ENCODE assay signal across 8 cellular contexts in genomic region chr16:75244844-75245758, GRCh38. TPM values are rescaled to one million over a fixed set of nuclear protein-coding genes. Genes with fewer than 3 reads are reported as not detected.
A peak's percentile ranks its signal among the peaks of the same experiment; 100 is the strongest.
DNase-seq lines count a peak whose midpoint lies in the region; ATAC-seq and TF ChIP-seq lines count a peak whose summit lies in the region.

No MANE protein-coding gene starts in this region.

- BruUV-seq in IMR-90 (replicated peaks; lab: Mats Ljungman, UMichigan): no TSS peak

- H2AK9ac ChIP-seq in IMR-90 (replicated peaks; ENCODE audit: low read depth, low read length, poor library complexity): peak overlapping the region; percentile 99

- H3K9ac ChIP-seq in IMR-90 (ENCODE audit: low read depth, low read length): peak overlapping the region; percentile 72
- peak overlapping the region; percentile 53 to 66 for H3K9ac ChIP-seq in stomach smooth muscle (ENCODE audit: low read length in 2 of 2)

- H2AK5ac ChIP-seq in IMR-90 (ENCODE audit: low read depth, low read length): peak overlapping the region; percentile 99

- CTCF ChIA-PET in IMR-90 (lab: Yijun Ruan, JAX): interaction anchor here (1.0 kb wide), 2 partner anchors 132 to 171 kb away, joined by 3 to 4 read pairs; no protein-coding TSS in a partner anchor

- H2AFZ ChIP-seq in IMR-90 (replicated peaks; ENCODE audit: low read length, poor library complexity): peak overlapping the region; percentile 81

- H4K8ac ChIP-seq in IMR-90 (ENCODE audit: low read depth in 2 of 2, low read length in 2 of 2): peak overlapping the region; percentile 97 to 100

- H3K18ac ChIP-seq in IMR-90 (ENCODE audit: low read depth, low read length): peak overlapping the region; percentile 92

- peaks cover 79% of the 10 kb centered on the region for H4K20me1 ChIP-seq in IMR-90 (ENCODE audit: insufficient read depth, low read length)

- H3K4ac ChIP-seq in IMR-90 (ENCODE audit: low read depth, low read length): peak overlapping the region; percentile 100

- intact Hi-C loops in IMR-90 (cut with micrococcal nuclease): loop anchor here (1.0 kb wide), 1 partner anchor 20 kb away; no protein-coding TSS in a partner anchor

- peaks cover 46% of the 10 kb centered on the region for H3K9me1 ChIP-seq in IMR-90 (ENCODE audit: insufficient read depth, low read length)

- H4K91ac ChIP-seq in IMR-90 (ENCODE audit: insufficient read depth, low read depth, low read length): peak overlapping the region; percentile 100

- 0% methylated on average over 8 of the region's 25 CpGs; no CpG with 5 or more reads in 1 of the 2 experiments for WGBS in IMR-90 (ENCODE audit: extremely low coverage in 2 of 2, insufficient read length in 1 of 2), 2 experiments

- H2BK120ac ChIP-seq in IMR-90 (ENCODE audit: low read depth, low read length): peak overlapping the region; percentile 99

- peak overlapping the region; percentile 32 for H3K4me2 ChIP-seq in IMR-90 (ENCODE audit: low read depth, low read length)

- peak overlapping the region; percentile 97 for H2BK15ac ChIP-seq in IMR-90 (ENCODE audit: low read depth, low read length)

- POLR2A ChIA-PET in IMR-90 (lab: Charles Lee; ENCODE audit: unreplicated experiment): interaction anchor here (0.7 kb wide), 2 partner anchors 19 to 23 kb away, joined by 3 to 5 read pairs; no protein-coding TSS in a partner anchor

- dilution Hi-C loops in IMR-90 (cut with HindIII; ENCODE audit: low sequenced_read_pairs, unreplicated experiment): no loop called here

- peak overlapping the region; percentile 100 for H3K14ac ChIP-seq in IMR-90 (replicated peaks; ENCODE audit: low read depth, low read length)

- peak; percentile 73 for ATAC-seq in IMR-90 (ENCODE audit: low read depth)
- no peak for ATAC-seq in HG03280 (IDR thresholded peaks at IDR 0.05; ENCODE audit: unreplicated experiment)

- TF ChIP-seq RAD21 in IMR-90 (IDR thresholded peaks at IDR 0.05; ENCODE audit: low read length): no peak; the same call in 1 of the 2 replicates

- H4K5ac ChIP-seq in IMR-90 (ENCODE audit: low read depth, low read length): peak overlapping the region; percentile 79

- H3K4me3 ChIP-seq in GM12865 (ENCODE audit: low read depth, low read length) (no peak overlapping the region), IMR-90 (ENCODE audit: insufficient read depth, low read depth, low read length) (no peak overlapping the region), stomach smooth muscle (ENCODE audit: low read length in 2 of 2) (peak overlapping the region in 1 of 2 donors; percentile 44)

- H3K36me3 ChIP-seq in IMR-90 (ENCODE audit: control insufficient read depth, insufficient read depth, low read length) (peaks cover 28% of the 10 kb centered on the region), stomach smooth muscle (ENCODE audit: control insufficient read depth in 2 of 2, insufficient read depth in 2 of 2, low read length in 2 of 2) (peaks cover 11 to 15% of the 10 kb centered on the region in 2 donors)

- DNase-seq in GM12865 (ENCODE audit: low read depth) (peak; percentile 43), IMR-90 (peak; percentile 98), cerebellar nuclear complex (lab: John Stamatoyannopoulos, UW) (peak; percentile 71 to 80), kidney glomerular epithelial cell (lab: John Stamatoyannopoulos, UW) (peak; percentile 97), UCSD-AML1 (lab: John Stamatoyannopoulos, UW; ENCODE audit: unreplicated experiment) (no peak), NCI-H1694 treated with DMSO at 0.1 percent for 48 hours (lab: John Stamatoyannopoulos, UW) (no peak)

- H3K23ac ChIP-seq in IMR-90 (ENCODE audit: low read depth, low read length): peak overlapping the region; percentile 99

- H3K9me3 ChIP-seq in IMR-90 (ENCODE audit: control insufficient read depth, insufficient read depth, low read length): no peaks in the 10 kb centered on the region
- no peaks in the 10 kb centered on the region for H3K9me3 ChIP-seq in stomach smooth muscle (ENCODE audit: control insufficient read depth in 2 of 2, low read length in 2 of 2)

- H3K79me1 ChIP-seq in IMR-90 (ENCODE audit: low read depth in 1 of 2, low read length in 2 of 2): peaks cover 8 to 54% of the 10 kb centered on the region in 2 experiments; a peak in 3 of 4 replicates

- TF ChIP-seq POLR2A in IMR-90 (IDR thresholded peaks at IDR 0.05; ENCODE audit: low read depth, low read length): peak; percentile 78

- H3K4me1 ChIP-seq in IMR-90 (ENCODE audit: control insufficient read depth, insufficient read depth, low read length) (peaks cover 57% of the 10 kb centered on the region), stomach smooth muscle (ENCODE audit: control insufficient read depth, insufficient read depth, low read length) (peaks cover 80% of the 10 kb centered on the region)

- peak overlapping the region; percentile 97 for H3K56ac ChIP-seq in IMR-90 (ENCODE audit: extremely low read depth, insufficient read depth, low read length)

- H3K27ac ChIP-seq in IMR-90 (ENCODE audit: insufficient read depth, low read length): peak overlapping the region; percentile 93
- peak overlapping the region; percentile 95 for H3K27ac ChIP-seq in stomach smooth muscle (ENCODE audit: low read length)

- TF ChIP-seq CTCF in GM12865 (IDR thresholded peaks at IDR 0.05; ENCODE audit: insufficient read depth, low read depth, low read length, missing control alignments): no peak
- TF ChIP-seq CTCF in IMR-90 (conservative IDR thresholded peaks at IDR 0.05; ENCODE audit: low read depth, low read length): no peak

- H3K27me3 ChIP-seq in IMR-90 (ENCODE audit: control insufficient read depth, insufficient read depth, low read length) (no peaks in the 10 kb centered on the region), stomach smooth muscle (ENCODE audit: control insufficient read depth in 1 of 2, insufficient read depth in 2 of 2, low read length in 2 of 2) (no peaks in the 10 kb centered on the region)

- peak overlapping the region; percentile 99 for H2BK20ac ChIP-seq in IMR-90 (ENCODE audit: low read depth, low read length)

- peak overlapping the region; percentile 98 for H2BK5ac ChIP-seq in IMR-90 (ENCODE audit: low read depth, low read length, poor library complexity, severe bottlenecking)

- in situ Hi-C loops in IMR-90 (cut with MboI; ENCODE audit: low sequenced_read_pairs): no loop called here

TF ChIP-seq in IMR-90, 13 proteins besides CTCF, POLR2A, EP300 and RAD21:
- TF ChIP-seq FOS (IDR thresholded peaks at IDR 0.05; ENCODE audit: low read depth, low read length) (peak; percentile 96), CEBPB (IDR thresholded peaks at IDR 0.05; ENCODE audit: low read depth, low read length) (0 out of 2 replicates have a peak, but pooled peaks have one; percentile 0), ELK1 (IDR thresholded peaks at IDR 0.05; ENCODE audit: borderline replicate concordance, low read depth, low read length) (peak; percentile 95), CHD1 (IDR thresholded peaks at IDR 0.05; ENCODE audit: low read depth, low read length) (no peak), MXI1 (IDR thresholded peaks at IDR 0.05; ENCODE audit: borderline replicate concordance, low read depth, low read length) (peak; percentile 68; the same call in 1 of the 2 replicates), RCOR1 (IDR thresholded peaks at IDR 0.05; ENCODE audit: insufficient replicate concordance, low read length) (peak; percentile 91), SMC3 (IDR thresholded peaks at IDR 0.05; ENCODE audit: low read depth, low read length) (no peak), MAZ (IDR thresholded peaks at IDR 0.05; ENCODE audit: borderline replicate concordance, low read depth, low read length) (peak; percentile 98), NFE2L2 (IDR thresholded peaks at IDR 0.05; ENCODE audit: low read depth, low read length) (0 out of 2 replicates have a peak, but pooled peaks have one; percentile 4), USF2 (IDR thresholded peaks at IDR 0.05; ENCODE audit: low read depth, low read length) (peak; percentile 92), RFX5 (IDR thresholded peaks at IDR 0.05; ENCODE audit: low read depth, low read length) (no peak), MAFK (IDR thresholded peaks at IDR 0.05; ENCODE audit: low read depth, low read length) (no peak), BHLHE40 (IDR thresholded peaks at IDR 0.05; ENCODE audit: low read depth, low read length) (peak; percentile 92)

RNA-seq across cellular contexts. Expression of gene BCAR1, which starts 6.3 kb away (rescaled TPM):
- 17.8 and 18.1 TPM in 2 replicates for total RNA-seq in IMR-90 (2012; rRNA removed)
- 99.4 and 127 TPM in 2 replicates for polyA plus RNA-seq in IMR-90 (2012; rRNA removed)
- 84.8 and 140 TPM in 2 replicates for polyA plus RNA-seq in IMR-90 (2012; cell fraction: cytosol; rRNA removed)
- 214 and 473 TPM in 2 replicates for polyA plus RNA-seq in IMR-90 (2012; cell fraction: nucleus; rRNA removed; ENCODE audit: low replicate concordance)

RNA-seq across cellular contexts. Expression of gene CTRB1, which starts 26.3 kb away (rescaled TPM):
- total RNA-seq in IMR-90 (2012; rRNA removed): not detected in 2 replicates
- not detected in 2 replicates for polyA plus RNA-seq in IMR-90 (2012; rRNA removed)
- not detected in 2 replicates for polyA plus RNA-seq in IMR-90 (2012; cell fraction: cytosol; rRNA removed)
- not detected in 2 replicates for polyA plus RNA-seq in IMR-90 (2012; cell fraction: nucleus; rRNA removed; ENCODE audit: low replicate concordance)

RNA-seq across cellular contexts. Expression of gene CTRB2, which starts 38.1 kb away (rescaled TPM):
- total RNA-seq in IMR-90 (2012; rRNA removed): not detected in 2 replicates
- polyA plus RNA-seq in IMR-90 (2012; rRNA removed): not detected in 2 replicates
- not detected in 2 replicates for polyA plus RNA-seq in IMR-90 (2012; cell fraction: cytosol; rRNA removed)
- polyA plus RNA-seq in IMR-90 (2012; cell fraction: nucleus; rRNA removed; ENCODE audit: low replicate concordance): 0.09 TPM in 1 of 2 replicates, not detected in the other

Comparison
In these comparisons a context has a peak if more than half of its experiments do, and no peak if none do; other contexts are left out.
1. DNase-seq: peak in GM12865 (single experiment), IMR-90 (single experiment), cerebellar nuclear complex (2 of 2) and kidney glomerular epithelial cell (single experiment); none in UCSD-AML1 (single experiment) and NCI-H1694 treated with DMSO at 0.1 percent for 48 hours (single experiment).